Comparison of ENCODE assay signal across 25 cellular contexts in genomic region chr4:1500231-1500965, GRCh38.
DNase-seq lines count a peak whose midpoint lies in the region; ATAC-seq, FAIRE-seq and TF ChIP-seq lines count a peak whose summit lies in the region.
"Had no signal": no experiment of that assay in that cellular context is flagged by ENCODE, and none has a peak within 500 bp of the region (broad histone marks: within the 10 kb centered on the region; RNA-seq: fewer than 3 reads in every experiment).

No MANE protein-coding gene starts in this region.

- H3K79me1 ChIP-seq in neuronal stem cell (ENCODE audit: low read depth, low read length) = no peaks in the 10 kb centered on the region

- H3K36me3 Mint-ChIP-seq in GM23338 (ENCODE audit: low read depth) = no peaks in the 10 kb centered on the region
- H3K36me3 Mint-ChIP-seq: naive thymus-derived CD8-positive, alpha-beta T cell had no signal

- no peaks in the 10 kb centered on the region for H3K4me1 ChIP-seq in BE2C
- H3K4me1 ChIP-seq in GM23338 (ENCODE audit: insufficient read depth) = no peaks in the 10 kb centered on the region
- H3K4me1 ChIP-seq in K562 (replicated peaks in 1 of 2; ENCODE audit: control insufficient read depth in 2 of 2, insufficient read depth in 2 of 2, low read length in 2 of 2) = peaks cover 0 to 45% of the 10 kb centered on the region in 2 experiments; a peak in 2 of 5 replicates
- peaks cover 0 to 1% of the 10 kb centered on the region in 2 donors for H3K4me1 ChIP-seq in neuronal stem cell (ENCODE audit: control insufficient read depth in 2 of 2, insufficient read depth in 1 of 2, low read depth in 1 of 2, low read length in 2 of 2)

- peak overlapping the region; percentile 95 for H3K4ac ChIP-seq in neuronal stem cell (ENCODE audit: low read length)

- no peak overlapping the region for H3K27ac Mint-ChIP-seq in GM23338
- H3K27ac Mint-ChIP-seq: activated CD8-positive, alpha-beta T cell treated with anti-CD3 and anti-CD28 coated beads for 36 hours; activated T-helper 2 cell treated with anti-CD3 and anti-CD28 coated beads, Interferon-gamma antibody, Interleukin-2, Interleukin-4, amounts not matched to agents 10 μg/mL and 5 μg/mL and 100 μg/mL, durations not matched to agents 14 hours and 24 hours and 36 hours had no signal

- no peak overlapping the region for H2BK120ac ChIP-seq in neuronal stem cell (ENCODE audit: low read depth, low read length)

- H2BK12ac ChIP-seq in neuronal stem cell (ENCODE audit: low read length) = peak overlapping the region; percentile 41

- H3K9me1 ChIP-seq in K562 (ENCODE audit: control insufficient read depth, insufficient read depth, low read length) = no peaks in the 10 kb centered on the region

- H3K4me3 Mint-ChIP-seq in GM23338 = no peak overlapping the region
- H3K4me3 Mint-ChIP-seq: activated CD8-positive, alpha-beta T cell treated with anti-CD3 and anti-CD28 coated beads for 36 hours; central memory CD8-positive, alpha-beta T cell; naive thymus-derived CD8-positive, alpha-beta T cell had no signal

- TF ChIP-seq EP300 in K562 (IDR thresholded peaks at IDR 0.05; ENCODE audit: low read length) = no peak

- H2AK5ac ChIP-seq in neuronal stem cell (ENCODE audit: low read depth, low read length) = peak overlapping the region; percentile 90

- intact Hi-C loops in K562 (cut with micrococcal nuclease) = no loop called here

- H3K9me2 ChIP-seq in GM23338 (ENCODE audit: insufficient read depth) = no peaks in the 10 kb centered on the region

- H4K91ac ChIP-seq in neuronal stem cell (ENCODE audit: low read depth, low read length, poor library complexity) = no peak overlapping the region

- peak overlapping the region; percentile 95 for H3K23ac ChIP-seq in neuronal stem cell (ENCODE audit: low read depth, low read length, poor library complexity)

- DNase-seq in BE2C (peak; percentile 5), GM23338 (ENCODE audit: low spot score) (no peak), K562 (ENCODE audit: extremely low read depth in 1 of 4, low spot score in 3 of 4) (no peak), neuronal stem cell (ENCODE audit: low spot score) (no peak), RKO (ENCODE audit: low spot score) (no peak), OCI-M1 (lab: John Stamatoyannopoulos, UW) (no peak), NCI-H1092 treated with DMSO at 0.1 percent for 48 hours (lab: John Stamatoyannopoulos, UW) (no peak)
- DNase-seq: activated CD8-positive, alpha-beta T cell treated with anti-CD3 and anti-CD28 coated beads for 36 hours; hypothalamus; midbrain; NCI-H1092; NCI-H187 treated with DMSO at 0.1 percent for 48 hours; NCI-H526 treated with DMSO at 0.1 percent for 48 hours; stimulated activated CD4-positive, alpha-beta T cell treated with anti-CD3 and anti-CD28 coated beads, Interleukin-12 subunit alpha, Interleukin-12 subunit beta, amount 100 ng/mL, for 4 hours; stimulated activated CD4-positive, alpha-beta T cell treated with anti-CD3 and anti-CD28 coated beads, Interleukin-4, amount 100 ng/mL, for 1 hour had no signal

- peak overlapping the region; percentile 85 for H2BK15ac ChIP-seq in neuronal stem cell (ENCODE audit: low read length)

- no peaks in the 10 kb centered on the region for H3K4me1 Mint-ChIP-seq in GM23338
- H3K4me1 Mint-ChIP-seq: central memory CD8-positive, alpha-beta T cell; naive thymus-derived CD8-positive, alpha-beta T cell had no signal

- H4K20me1 ChIP-seq in GM23338 (replicated peaks; ENCODE audit: insufficient read depth) (no peaks in the 10 kb centered on the region), K562 (replicated peaks; ENCODE audit: control insufficient read depth, insufficient read depth, low read length) (no peaks in the 10 kb centered on the region)

- no peak overlapping the region for H2BK5ac ChIP-seq in neuronal stem cell (ENCODE audit: low read length)

- no peaks in the 10 kb centered on the region for H3K79me2 ChIP-seq in GM23338 (replicated peaks; ENCODE audit: insufficient read depth)
- H3K79me2 ChIP-seq in K562 (ENCODE audit: control insufficient read depth, insufficient read depth, low read length) = no peaks in the 10 kb centered on the region

- H3K27ac ChIP-seq in GM23338 (ENCODE audit: low read depth) = no peak overlapping the region
- H3K27ac ChIP-seq in K562 (ENCODE audit: extremely low read depth, low read depth, low read length) = no peak overlapping the region
- no peak overlapping the region for H3K27ac ChIP-seq in neuronal stem cell (replicated peaks; ENCODE audit: low read length)
- H3K27ac ChIP-seq: C4-2B, dorsolateral prefrontal cortex, ovary had no signal

- CTCF ChIA-PET in K562 (lab: Yijun Ruan, JAX; ENCODE audit: low intra/inter-chr PET ratio) = interaction anchor here (0.7 kb wide), 1 partner anchor 13 kb away, joined by 3 read pairs; no protein-coding TSS in a partner anchor

- H3K9ac ChIP-seq in K562 (ENCODE audit: insufficient read depth in 1 of 2, low read depth in 2 of 2, low read length in 2 of 2) (no peak overlapping the region; a peak in 1 of 4 replicates), neuronal stem cell (ENCODE audit: low read depth, low read length, poor library complexity) (no peak overlapping the region)

- no peak overlapping the region for H3K4me2 ChIP-seq in GM23338
- no peak overlapping the region for H3K4me2 ChIP-seq in K562 (ENCODE audit: insufficient read depth, low read length)
- H3K4me2 ChIP-seq in neuronal stem cell (ENCODE audit: insufficient read depth, low read length, poor library complexity, severe bottlenecking) = no peak overlapping the region

- H3K18ac ChIP-seq in neuronal stem cell (ENCODE audit: low read length) = peak overlapping the region; percentile 48

- TF ChIP-seq POLR2A in K562 (conservative IDR thresholded peaks at IDR 0.05) = no peak

- BruUV-seq in K562 (replicated peaks; lab: Mats Ljungman, UMichigan) = no TSS peak

- ATAC-seq in GM23338 (peak; percentile 53), K562 (peak; percentile 53; the same call in 1 of the 3 replicates)
- ATAC-seq: activated CD8-positive, alpha-beta T cell treated with anti-CD3 and anti-CD28 coated beads for 36 hours; GM12878; left lobe of liver; naive thymus-derived CD8-positive, alpha-beta T cell had no signal

- WGBS in K562 (ENCODE audit: insufficient coverage, low coverage, missing lambda C conversion rate) = 2% methylated on average over 15 of the region's 18 CpGs
- WGBS in neuronal stem cell (ENCODE audit: extremely low coverage in 2 of 2, insufficient read length in 2 of 2, insufficient replicate concordance in 1 of 2), 2 donors = no CpG with 5 or more reads among the region's 18 CpGs

- in situ Hi-C loops in K562 (cut with MboI) = no loop called here

- H3K36me3 ChIP-seq in BE2C (no peaks in the 10 kb centered on the region), GM23338 (ENCODE audit: insufficient read depth) (no peaks in the 10 kb centered on the region), K562 (ENCODE audit: control insufficient read depth, insufficient read depth, low read length) (no peaks in the 10 kb centered on the region), neuronal stem cell (replicated peaks in 1 of 2; ENCODE audit: control insufficient read depth in 2 of 2, insufficient read depth in 2 of 2, low read length in 2 of 2) (no peaks in the 10 kb centered on the region)
- H3K36me3 ChIP-seq: ovary had no signal

- no peak overlapping the region for H4K8ac ChIP-seq in neuronal stem cell (ENCODE audit: low read depth, low read length)

- H3K14ac ChIP-seq in neuronal stem cell (ENCODE audit: low read length) = peak overlapping the region; percentile 98

- no peak overlapping the region for H2AFZ ChIP-seq in GM23338
- H2AFZ ChIP-seq in K562 (ENCODE audit: low read depth, low read length) = no peak overlapping the region
- H2AFZ ChIP-seq in neuronal stem cell (ENCODE audit: low read length) = no peak overlapping the region

- POLR2A ChIA-PET in K562 (lab: Yijun Ruan, JAX) = interaction anchor here (0.8 kb wide), 1 partner anchor 154 kb away, joined by 3 read pairs; no protein-coding TSS in a partner anchor

- H3F3A ChIP-seq in GM23338 (replicated peaks; ENCODE audit: low read depth) = no peaks in the 10 kb centered on the region

- H3K9me3 Mint-ChIP-seq in GM23338 = no peaks in the 10 kb centered on the region
- H3K9me3 Mint-ChIP-seq: activated CD8-positive, alpha-beta T cell treated with anti-CD3 and anti-CD28 coated beads for 36 hours; activated T-helper 2 cell treated with anti-CD3 and anti-CD28 coated beads, Interferon-gamma antibody, Interleukin-2, Interleukin-4, amounts not matched to agents 10 μg/mL and 5 μg/mL and 100 μg/mL, durations not matched to agents 14 hours and 24 hours and 36 hours; central memory CD8-positive, alpha-beta T cell; naive thymus-derived CD8-positive, alpha-beta T cell had no signal

- no peak for TF ChIP-seq RAD21 in K562 (CRISPR knock-in tag; conservative IDR thresholded peaks at IDR 0.05 in 1 of 2, IDR thresholded peaks at IDR 0.05 in 1 of 2)

- no peak for FAIRE-seq in K562 (lab: Jason Lieb, UNC)
- FAIRE-seq: D721Med, GM12878, RCC 7860 had no signal

- H3K27me3 Mint-ChIP-seq in GM23338 (ENCODE audit: insufficient read depth, low read depth, poor library complexity) = peaks cover 1% of the 10 kb centered on the region
- H3K27me3 Mint-ChIP-seq: activated CD8-positive, alpha-beta T cell treated with anti-CD3 and anti-CD28 coated beads for 36 hours; central memory CD8-positive, alpha-beta T cell had no signal

- H3K9me3 ChIP-seq in BE2C (no peaks in the 10 kb centered on the region), K562 (replicated peaks; ENCODE audit: control insufficient read depth, insufficient read depth, low read depth, low read length) (no peaks in the 10 kb centered on the region), neuronal stem cell (replicated peaks in 1 of 2; ENCODE audit: control insufficient read depth in 2 of 2, insufficient read depth in 1 of 2, low read depth in 1 of 2, low read length in 2 of 2) (peaks cover 0 to 2% of the 10 kb centered on the region in 2 donors)
- H3K9me3 ChIP-seq: ovary had no signal

- H3K27me3 ChIP-seq in BE2C (peaks cover 10% of the 10 kb centered on the region), GM23338 (ENCODE audit: insufficient read depth) (no peaks in the 10 kb centered on the region), K562 (ENCODE audit: control insufficient read depth in 2 of 2, insufficient read depth in 2 of 2, low read length in 2 of 2) (peaks cover 5 to 34% of the 10 kb centered on the region in 2 experiments; a peak in 3 of 5 replicates), neuronal stem cell (ENCODE audit: control insufficient read depth in 3 of 3, insufficient read depth in 3 of 3, low read depth in 1 of 3, low read length in 3 of 3) (peaks cover 0 to 15% (median 0%) of the 10 kb centered on the region in 3 experiments)
- H3K27me3 ChIP-seq: ovary had no signal

- no peak for TF ChIP-seq CTCF in BE2C (IDR thresholded peaks at IDR 0.05; ENCODE audit: low read depth, low read length)
- TF ChIP-seq CTCF in GM23338 (conservative IDR thresholded peaks at IDR 0.05; ENCODE audit: low read depth in 2 of 2) = 0 out of 4 replicates have a peak, but pooled peaks of 1 of the 2 experiments have one; percentile 9
- TF ChIP-seq CTCF in K562 (IDR thresholded peaks at IDR 0.05 in 2 of 3, conservative IDR thresholded peaks at IDR 0.05 in 1 of 3; ENCODE audit: insufficient read depth in 2 of 3, low read depth in 1 of 3, low read length in 3 of 3) = peak; percentile 11 to 72 (median 35); a peak in 4 of 6 replicates

- no peak overlapping the region for H3K4me3 ChIP-seq in BE2C (ENCODE audit: low read depth, low read length)
- H3K4me3 ChIP-seq in GM23338 = no peak overlapping the region
- H3K4me3 ChIP-seq in K562 = no peak overlapping the region
- H3K4me3 ChIP-seq in neuronal stem cell (ENCODE audit: low read length in 2 of 2) = no peak overlapping the region
- H3K4me3 ChIP-seq: dorsolateral prefrontal cortex, GM12878, ovary had no signal
